1 cellular context compared by ENCODE assay signal in genomic region chr19:1354496-1355257, GRCh38.
A peak's percentile ranks its signal among the peaks of the same experiment; 100 is the strongest.
TF ChIP-seq lines count a peak whose summit lies in the region.

No MANE protein-coding gene starts in this region.

TF ChIP-seq in K562, 482 proteins besides CTCF, POLR2A, EP300 and RAD21 (continued from another document):
- TF ChIP-seq ZBTB33 (CRISPR knock-in tag; IDR thresholded peaks at IDR 0.05), result peak; percentile 26; the same call in 1 of the 2 replicates
- peak; percentile 68 for TF ChIP-seq ZFX (CRISPR knock-in tag; IDR thresholded peaks at IDR 0.05)
- peak; percentile 65; the same call in 1 of the 2 replicates for TF ChIP-seq L3MBTL2 (IDR thresholded peaks at IDR 0.05)
- TF ChIP-seq CREB3L1 (IDR thresholded peaks at IDR 0.05; ENCODE audit: borderline replicate concordance, low read depth), result peak; percentile 43; the same call in 1 of the 2 replicates
- 0 out of 2 replicates have a peak, but pooled peaks have one; percentile 21 for TF ChIP-seq SP1 (CRISPR knock-in tag; IDR thresholded peaks at IDR 0.05)
- TF ChIP-seq, protein P1, sequence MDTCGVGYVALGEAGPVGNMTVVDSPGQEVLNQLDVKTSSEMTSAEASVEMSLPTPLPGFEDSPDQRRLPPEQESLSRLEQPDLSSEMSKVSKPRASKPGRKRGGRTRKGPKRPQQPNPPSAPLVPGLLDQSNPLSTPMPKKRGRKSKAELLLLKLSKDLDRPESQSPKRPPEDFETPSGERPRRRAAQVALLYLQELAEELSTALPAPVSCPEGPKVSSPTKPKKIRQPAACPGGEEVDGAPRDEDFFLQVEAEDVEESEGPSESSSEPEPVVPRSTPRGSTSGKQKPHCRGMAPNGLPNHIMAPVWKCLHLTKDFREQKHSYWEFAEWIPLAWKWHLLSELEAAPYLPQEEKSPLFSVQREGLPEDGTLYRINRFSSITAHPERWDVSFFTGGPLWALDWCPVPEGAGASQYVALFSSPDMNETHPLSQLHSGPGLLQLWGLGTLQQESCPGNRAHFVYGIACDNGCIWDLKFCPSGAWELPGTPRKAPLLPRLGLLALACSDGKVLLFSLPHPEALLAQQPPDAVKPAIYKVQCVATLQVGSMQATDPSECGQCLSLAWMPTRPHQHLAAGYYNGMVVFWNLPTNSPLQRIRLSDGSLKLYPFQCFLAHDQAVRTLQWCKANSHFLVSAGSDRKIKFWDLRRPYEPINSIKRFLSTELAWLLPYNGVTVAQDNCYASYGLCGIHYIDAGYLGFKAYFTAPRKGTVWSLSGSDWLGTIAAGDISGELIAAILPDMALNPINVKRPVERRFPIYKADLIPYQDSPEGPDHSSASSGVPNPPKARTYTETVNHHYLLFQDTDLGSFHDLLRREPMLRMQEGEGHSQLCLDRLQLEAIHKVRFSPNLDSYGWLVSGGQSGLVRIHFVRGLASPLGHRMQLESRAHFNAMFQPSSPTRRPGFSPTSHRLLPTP (IDR thresholded peaks at IDR 0.05; ENCODE audit: borderline replicate concordance, extremely low read depth, insufficient read length), result no peak
- no peak for TF ChIP-seq SAFB2 (IDR thresholded peaks at IDR 0.05; ENCODE audit: borderline replicate concordance, low read depth, low read length, severe bottlenecking)
- TF ChIP-seq TBP (optimal IDR thresholded peaks at IDR 0.05; ENCODE audit: low read depth, low read length), result peak; percentile 39
- TF ChIP-seq HDAC1 (IDR thresholded peaks at IDR 0.05), result peak in 1 of 2 experiments; percentile 60; a peak in 2 of 4 replicates
- no peak for TF ChIP-seq ZNF23 (CRISPR knock-in tag; IDR thresholded peaks at IDR 0.05)
- no peak for TF ChIP-seq TAF15 (IDR thresholded peaks at IDR 0.05; ENCODE audit: low read depth, low read length)
- peak; percentile 98 for TF ChIP-seq CTBP1 (IDR thresholded peaks at IDR 0.05; ENCODE audit: borderline replicate concordance)
- no peak for TF ChIP-seq CBX3 (IDR thresholded peaks at IDR 0.05; ENCODE audit: borderline replicate concordance in 1 of 2, low read length in 2 of 2)
- 0 out of 2 replicates have a peak, but pooled peaks have one; percentile 33 for TF ChIP-seq FOXJ2 (tag; IDR thresholded peaks at IDR 0.05)
- 0 out of 4 replicates have a peak, but pooled peaks of 1 of the 2 experiments have one; percentile 26 for TF ChIP-seq KDM4B (IDR thresholded peaks at IDR 0.05; ENCODE audit: borderline replicate concordance in 2 of 2, low read depth in 1 of 2)
- 0 out of 2 replicates have a peak, but pooled peaks have one; percentile 47 for TF ChIP-seq KLF6 (CRISPR knock-in tag; IDR thresholded peaks at IDR 0.05; ENCODE audit: borderline replicate concordance)
- peak; percentile 50 for TF ChIP-seq HNRNPLL (IDR thresholded peaks at IDR 0.05; ENCODE audit: low read depth, low read length, poor library complexity, severe bottlenecking)
- TF ChIP-seq NONO (IDR thresholded peaks at IDR 0.05; ENCODE audit: low read depth in 2 of 2, low read length in 1 of 2), result 0 out of 4 replicates have a peak, but pooled peaks of 1 of the 2 experiments have one; percentile 19
- TF ChIP-seq PML (IDR thresholded peaks at IDR 0.05; ENCODE audit: low read length), result peak; percentile 38; the same call in 1 of the 2 replicates
- TF ChIP-seq ATF7 (IDR thresholded peaks at IDR 0.05), result peak; percentile 31; the same call in 1 of the 2 replicates
- TF ChIP-seq FIP1L1 (IDR thresholded peaks at IDR 0.05; ENCODE audit: low read depth, low read length, poor library complexity, severe bottlenecking), result no peak
- TF ChIP-seq CREB1 (IDR thresholded peaks at IDR 0.05), result 0 out of 2 replicates have a peak, but pooled peaks have one; percentile 32
- TF ChIP-seq CREB1 (CRISPR knock-in tag; IDR thresholded peaks at IDR 0.05), result no peak
- no peak for TF ChIP-seq PCBP2 (IDR thresholded peaks at IDR 0.05; ENCODE audit: low read depth, low read length, poor library complexity, severe bottlenecking)
- TF ChIP-seq ARHGAP35 (IDR thresholded peaks at IDR 0.05; ENCODE audit: partially characterized antibody), result no peak
- TF ChIP-seq, protein P2, sequence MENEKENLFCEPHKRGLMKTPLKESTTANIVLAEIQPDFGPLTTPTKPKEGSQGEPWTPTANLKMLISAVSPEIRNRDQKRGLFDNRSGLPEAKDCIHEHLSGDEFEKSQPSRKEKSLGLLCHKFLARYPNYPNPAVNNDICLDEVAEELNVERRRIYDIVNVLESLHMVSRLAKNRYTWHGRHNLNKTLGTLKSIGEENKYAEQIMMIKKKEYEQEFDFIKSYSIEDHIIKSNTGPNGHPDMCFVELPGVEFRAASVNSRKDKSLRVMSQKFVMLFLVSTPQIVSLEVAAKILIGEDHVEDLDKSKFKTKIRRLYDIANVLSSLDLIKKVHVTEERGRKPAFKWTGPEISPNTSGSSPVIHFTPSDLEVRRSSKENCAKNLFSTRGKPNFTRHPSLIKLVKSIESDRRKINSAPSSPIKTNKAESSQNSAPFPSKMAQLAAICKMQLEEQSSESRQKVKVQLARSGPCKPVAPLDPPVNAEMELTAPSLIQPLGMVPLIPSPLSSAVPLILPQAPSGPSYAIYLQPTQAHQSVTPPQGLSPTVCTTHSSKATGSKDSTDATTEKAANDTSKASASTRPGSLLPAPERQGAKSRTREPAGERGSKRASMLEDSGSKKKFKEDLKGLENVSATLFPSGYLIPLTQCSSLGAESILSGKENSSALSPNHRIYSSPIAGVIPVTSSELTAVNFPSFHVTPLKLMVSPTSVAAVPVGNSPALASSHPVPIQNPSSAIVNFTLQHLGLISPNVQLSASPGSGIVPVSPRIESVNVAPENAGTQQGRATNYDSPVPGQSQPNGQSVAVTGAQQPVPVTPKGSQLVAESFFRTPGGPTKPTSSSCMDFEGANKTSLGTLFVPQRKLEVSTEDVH (IDR thresholded peaks at IDR 0.05; ENCODE audit: low read depth, partially characterized antibody), result peak; percentile 87
- TF ChIP-seq UBTF (IDR thresholded peaks at IDR 0.05; ENCODE audit: borderline replicate concordance in 1 of 2, low read depth in 2 of 2, low read length in 2 of 2), result no peak
- peak; percentile 51; the same call in 1 of the 2 replicates for TF ChIP-seq MTA3 (IDR thresholded peaks at IDR 0.05; ENCODE audit: borderline replicate concordance)
- TF ChIP-seq ETS2 (tag; IDR thresholded peaks at IDR 0.05; ENCODE audit: borderline replicate concordance, poor library complexity, severe bottlenecking), result no peak
- TF ChIP-seq CEBPG (CRISPR knock-in tag; IDR thresholded peaks at IDR 0.05), result no peak
- TF ChIP-seq CEBPG (tag; conservative IDR thresholded peaks at IDR 0.05 in 1 of 2, IDR thresholded peaks at IDR 0.05 in 1 of 2), result no peak
